Comparison of ENCODE assay signal across 19 cellular contexts in the genomic region with DNA sequence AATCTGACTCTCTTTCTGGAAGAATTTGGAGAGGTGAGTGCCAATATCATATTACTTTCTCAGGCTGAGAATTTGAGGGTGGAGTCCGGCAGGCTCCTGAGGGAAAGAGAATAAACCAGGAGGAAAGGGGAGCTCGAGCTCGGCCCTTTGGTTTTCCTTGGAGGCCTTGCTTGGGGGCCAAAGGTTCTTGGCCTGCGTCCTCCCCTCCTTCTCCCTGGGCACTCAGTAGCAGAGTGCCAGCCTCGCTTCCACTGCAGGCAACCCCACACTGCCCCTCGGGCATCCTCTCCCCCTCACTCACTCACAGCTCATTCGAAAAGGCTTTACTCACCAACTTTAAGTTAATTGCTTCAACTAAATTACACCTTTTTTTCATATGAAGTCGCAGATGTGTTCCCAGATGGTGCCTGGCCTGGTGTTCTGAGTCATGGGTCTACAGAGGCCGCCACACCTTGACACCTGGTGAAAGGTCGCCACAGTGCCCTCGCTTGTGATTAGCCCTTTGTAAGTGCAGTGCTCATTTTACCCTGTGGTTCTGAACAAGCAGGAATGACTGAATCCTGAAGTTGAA. TPM values are rescaled to one million over a fixed set of nuclear protein-coding genes. Genes with fewer than 3 reads are reported as not detected.
A peak's percentile ranks its signal among the peaks of the same experiment; 100 is the strongest.
DNase-seq lines count a peak whose midpoint lies in the region; ATAC-seq, FAIRE-seq and TF ChIP-seq lines count a peak whose summit lies in the region.
"Had no signal": no experiment of that assay in that cellular context is flagged by ENCODE, and none has a peak within 500 bp of the region (broad histone marks: within the 10 kb centered on the region; RNA-seq: fewer than 3 reads in every experiment).

No MANE protein-coding gene starts in this region.

- RAD21 ChIA-PET in HCT116 (lab: Charles Lee; ENCODE audit: low non-redundant PET in 1 of 2, low total read pairs in 2 of 2, uncharacterized antibody in 2 of 2, unreplicated experiment in 2 of 2), result no interaction called here

- FAIRE-seq in D721Med (lab: Jason Lieb, UNC), result no peak
- FAIRE-seq: GM12891 had no signal

- H3K27me3 ChIP-seq in HCT116 (ENCODE audit: insufficient read depth, low read length) (no peaks in the 10 kb centered on the region), Peyer's patch (no peaks in the 10 kb centered on the region), hepatocyte (no peaks in the 10 kb centered on the region), psoas muscle (ENCODE audit: insufficient read depth in 3 of 3, low read length in 2 of 3) (peaks cover 0 to 2% (median 0%) of the 10 kb centered on the region in 3 donors), smooth muscle cell (ENCODE audit: low read depth) (no peaks in the 10 kb centered on the region)
- H3K27me3 ChIP-seq: testis had no signal

- peak; percentile 63 for ATAC-seq in HCT116
- ATAC-seq in psoas muscle, result no peak
- no peak for ATAC-seq in HG02571 (IDR thresholded peaks at IDR 0.05; ENCODE audit: unreplicated experiment)
- ATAC-seq: effector memory CD8-positive, alpha-beta T cell had no signal

- H3K27ac ChIP-seq in HCT116 (ENCODE audit: low read depth, low read length) (no peak overlapping the region), Peyer's patch (peak overlapping the region in 3 of 4 donors; percentile 80 to 95 (median 90)), hepatocyte (peak overlapping the region; percentile 97), psoas muscle (peak overlapping the region; percentile 66), smooth muscle cell (ENCODE audit: low read depth) (no peak overlapping the region)
- H3K27ac ChIP-seq: testis had no signal

- H3K4me3 ChIP-seq in HCT116 (replicated peaks in 1 of 2; ENCODE audit: low read depth in 1 of 2, low read length in 2 of 2) (no peak overlapping the region), Peyer's patch (no peak overlapping the region), hepatocyte (no peak overlapping the region), psoas muscle (no peak overlapping the region), smooth muscle cell (no peak overlapping the region)
- H3K4me3 ChIP-seq: testis had no signal

- POLR2A ChIA-PET in HCT116 (lab: Charles Lee), result interaction anchor here (1.2 kb wide), 1 partner anchor 9 kb away, joined by 3 read pairs; no protein-coding TSS in a partner anchor

- peak overlapping the region; percentile 85 for H2AFZ ChIP-seq in HCT116 (ENCODE audit: low read depth, low read length, poor library complexity, severe bottlenecking)
- no peak overlapping the region for H2AFZ ChIP-seq in hepatocyte
- no peak overlapping the region for H2AFZ ChIP-seq in smooth muscle cell (ENCODE audit: low read depth)

- no peaks in the 10 kb centered on the region for H3F3A ChIP-seq in smooth muscle cell (ENCODE audit: low read depth)

- no peaks in the 10 kb centered on the region for H4K20me1 ChIP-seq in HCT116 (ENCODE audit: insufficient read depth)
- H4K20me1 ChIP-seq in hepatocyte (ENCODE audit: insufficient read depth, poor library complexity, severe bottlenecking), result no peaks in the 10 kb centered on the region
- no peaks in the 10 kb centered on the region for H4K20me1 ChIP-seq in smooth muscle cell (ENCODE audit: low read depth)

- intact Hi-C loops in HCT116 (cut with micrococcal nuclease) (no loop called here), psoas muscle (cut with DNase I) (no loop called here)

- H3K79me2 ChIP-seq in HCT116 (ENCODE audit: insufficient read depth, low read length), result no peaks in the 10 kb centered on the region
- H3K79me2 ChIP-seq in hepatocyte, result no peaks in the 10 kb centered on the region
- H3K79me2 ChIP-seq in smooth muscle cell (ENCODE audit: low read depth), result no peaks in the 10 kb centered on the region

- H3K36me3 ChIP-seq in HCT116 (ENCODE audit: control insufficient read depth in 1 of 2, insufficient read depth in 2 of 2, low read length in 2 of 2), result no peaks in the 10 kb centered on the region
- no peaks in the 10 kb centered on the region for H3K36me3 ChIP-seq in Peyer's patch
- no peaks in the 10 kb centered on the region for H3K36me3 ChIP-seq in hepatocyte (replicated peaks; ENCODE audit: insufficient read depth, low read depth)
- H3K36me3 ChIP-seq in psoas muscle (ENCODE audit: insufficient read depth in 1 of 2, low read depth in 1 of 2), result no peaks in the 10 kb centered on the region
- no peaks in the 10 kb centered on the region for H3K36me3 ChIP-seq in smooth muscle cell (ENCODE audit: low read depth)

- TF ChIP-seq POLR2A in HCT116 (IDR thresholded peaks at IDR 0.05; ENCODE audit: borderline replicate concordance, extremely low read depth, insufficient read depth, insufficient read length), result no peak
- peak in 1 of 2 donors; percentile 33 for TF ChIP-seq POLR2A in Peyer's patch (IDR thresholded peaks at IDR 0.05)

- H3K9me3 ChIP-seq in HCT116 (ENCODE audit: control insufficient read depth in 1 of 2, insufficient read depth in 1 of 2, low read depth in 1 of 2, low read length in 2 of 2) (no peaks in the 10 kb centered on the region), Peyer's patch (no peaks in the 10 kb centered on the region), hepatocyte (ENCODE audit: low read depth) (no peaks in the 10 kb centered on the region), psoas muscle (no peaks in the 10 kb centered on the region), smooth muscle cell (replicated peaks; ENCODE audit: low read depth) (no peaks in the 10 kb centered on the region)
- H3K9me3 ChIP-seq: testis had no signal

- DNase-seq in HCT116 (ENCODE audit: low read depth, low spot score) (no peak), Peyer's patch (peak in 2 of 3 donors; percentile 88 to 90), hepatocyte (ENCODE audit: low spot score) (peak; percentile 65), psoas muscle (no peak), smooth muscle cell (lab: John Stamatoyannopoulos, UW; ENCODE audit: unreplicated experiment) (no peak), SKM-1 (lab: John Stamatoyannopoulos, UW; ENCODE audit: unreplicated experiment) (no peak), D721Med (ENCODE audit: insufficient read length, low spot score) (no peak)
- DNase-seq: activated CD4-positive, CD25-positive, alpha-beta regulatory T cell treated with anti-CD3 and anti-CD28 coated beads, Interleukin-2, amount 50 U/mL, for 72 hours; amygdala; effector memory CD8-positive, alpha-beta T cell; GDM1; Karpas-422; NCI-H1105; OCI-M1; stimulated activated CD4-positive, alpha-beta T cell treated with anti-CD3 and anti-CD28 coated beads, Interleukin-4, amount 100 ng/mL, for 4 hours; T1000; testis had no signal

- CTCF ChIA-PET in HCT116 (lab: Charles Lee), result no interaction called here

- 69% methylated on average over 11 of the region's 11 CpGs for WGBS in hepatocyte (ENCODE audit: low lambda C conversion rate, missing lambda C conversion rate)
- 61 to 69% (median 68%) methylated on average over 11 of the region's 11 CpGs for WGBS in psoas muscle, 3 donors
- 73% methylated on average over 11 of the region's 11 CpGs for WGBS in smooth muscle cell (ENCODE audit: low lambda C conversion rate)

- H3K9me2 ChIP-seq in HCT116 (ENCODE audit: insufficient read depth) (no peaks in the 10 kb centered on the region), hepatocyte (replicated peaks; ENCODE audit: insufficient read depth) (no peaks in the 10 kb centered on the region)

- TF ChIP-seq RAD21 in HCT116 (IDR thresholded peaks at IDR 0.05; ENCODE audit: low read depth), result no peak

- TF ChIP-seq CTCF in HCT116 (IDR thresholded peaks at IDR 0.05 in 2 of 3, conservative IDR thresholded peaks at IDR 0.05 in 1 of 3; ENCODE audit: borderline replicate concordance in 1 of 3, insufficient read depth in 1 of 3, low read depth in 2 of 3, low read length in 2 of 3), result no peak
- TF ChIP-seq CTCF in Peyer's patch (IDR thresholded peaks at IDR 0.05), result peak in 1 of 6 experiments; percentile 22
- TF ChIP-seq CTCF in hepatocyte (IDR thresholded peaks at IDR 0.05; ENCODE audit: poor library complexity), result no peak
- no peak for TF ChIP-seq CTCF in psoas muscle (IDR thresholded peaks at IDR 0.05)
- no peak for TF ChIP-seq CTCF in smooth muscle cell (IDR thresholded peaks at IDR 0.05; ENCODE audit: borderline replicate concordance, insufficient read depth, poor library complexity, severe bottlenecking)
- no peak for TF ChIP-seq CTCF in D721Med (IDR thresholded peaks at IDR 0.05; ENCODE audit: insufficient read depth, missing control alignments)

- no peak overlapping the region for H3K9ac ChIP-seq in HCT116 (ENCODE audit: low read length)
- H3K9ac ChIP-seq in smooth muscle cell (ENCODE audit: low read depth), result no peak overlapping the region

- no TSS peak for BruUV-seq in HCT116 (replicated peaks; lab: Mats Ljungman, UMichigan)

- H3K4me2 ChIP-seq in HCT116 (ENCODE audit: low read length), result peak overlapping the region; percentile 26
- H3K4me2 ChIP-seq in hepatocyte, result peak overlapping the region; percentile 48
- H3K4me2 ChIP-seq in smooth muscle cell, result no peak overlapping the region

- H3K4me1 ChIP-seq in HCT116 (ENCODE audit: control insufficient read depth in 1 of 2, insufficient read depth in 2 of 2, low read length in 2 of 2) (peaks cover 7 to 15% of the 10 kb centered on the region in 2 experiments), Peyer's patch (peaks cover 0 to 24% (median 12%) of the 10 kb centered on the region in 4 donors), hepatocyte (ENCODE audit: insufficient read depth) (peaks cover 9% of the 10 kb centered on the region), psoas muscle (peaks cover 6% of the 10 kb centered on the region), smooth muscle cell (ENCODE audit: low read depth) (peaks cover 6% of the 10 kb centered on the region)

TF ChIP-seq in HCT116, 20 proteins besides CTCF, POLR2A, EP300 and RAD21:
- 0 out of 2 replicates have a peak, but pooled peaks have one; percentile 17 for TF ChIP-seq ZFX (IDR thresholded peaks at IDR 0.05)
- no peak for TF ChIP-seq TCF7L2 (IDR thresholded peaks at IDR 0.05; ENCODE audit: borderline replicate concordance, extremely low read depth, insufficient read depth, insufficient read length)
TF ChIP-seq in HCT116: peak in this region for 1.

RNA-seq across cellular contexts. Expression of a gene that starts 20.5 kb away (rescaled TPM):
- total RNA-seq in HCT116 (2021; ENCODE audit: unreplicated experiment) (69.9 TPM), Peyer's patch (10 to 100 TPM; 26.4 to 89.1 (median 73.9) TPM), hepatocyte (47.3 and 50.7 TPM in 2 replicates), psoas muscle (10 to 100 TPM; 36.7 to 49.4 (median 43.2) TPM), smooth muscle cell (34.1 and 46.8 TPM in 2 replicates)
- 32.5 and 37.8 TPM in 2 replicates for polyA plus RNA-seq in HCT116 (2012)
- polyA plus RNA-seq in hepatocyte (10.4 and 12.4 TPM in 2 replicates), psoas muscle (10 to 100 TPM; 28.6 to 52.1 (median 44.2) TPM), smooth muscle cell (7.0 and 10.4 TPM in 2 replicates)

RNA-seq across cellular contexts. Expression of a gene that starts 41.3 kb away (rescaled TPM):
- total RNA-seq in HCT116 (2021; ENCODE audit: unreplicated experiment) (0.52 TPM), Peyer's patch (1 to 10 TPM in 1 of 4 donors, under 1 TPM in 2, not detected in 1; 0.53 to 9.1 (median 0.94) TPM), hepatocyte (16.6 and 19.9 TPM in 2 replicates), psoas muscle (1 to 10 TPM in 3 of 4 donors, under 1 TPM in 1; 0.46 to 4.8 (median 1.6) TPM), smooth muscle cell (8.4 and 11.5 TPM in 2 replicates)
- 0.25 and 0.29 TPM in 2 replicates for polyA plus RNA-seq in HCT116 (2012)
- polyA plus RNA-seq in hepatocyte (35.3 and 46.7 TPM in 2 replicates), psoas muscle (under 1 TPM; 0.43 to 0.80 (median 0.49) TPM), smooth muscle cell (31.7 and 39.7 TPM in 2 replicates)

Comparison
In these comparisons a context has a peak if more than half of its experiments do, and no peak if none do; other contexts are left out.
1. DNase-seq: peak in Peyer's patch (2 of 3) and hepatocyte (single experiment); none in HCT116 (single experiment), psoas muscle (0 of 2), smooth muscle cell (single experiment), SKM-1 (single experiment) and D721Med (single experiment).
2. H3K27ac ChIP-seq: peak in Peyer's patch (3 of 4), hepatocyte (single experiment) and psoas muscle (single experiment); none in HCT116 (single experiment) and smooth muscle cell (single experiment).